Comparison of ENCODE assay signal across 14 cellular contexts in genomic region chr20:13799974-13800373, GRCh38. TPM values are rescaled to one million over a fixed set of nuclear protein-coding genes. Genes with fewer than 3 reads are reported as not detected.
A peak's percentile ranks its signal among the peaks of the same experiment; 100 is the strongest.
DNase-seq lines count a peak whose midpoint lies in the region; ATAC-seq and TF ChIP-seq lines count a peak whose summit lies in the region.
"Had no signal": no experiment of that assay in that cellular context is flagged by ENCODE, and none has a peak within 500 bp of the region (broad histone marks: within the 10 kb centered on the region; RNA-seq: fewer than 3 reads in every experiment).

No MANE protein-coding gene starts in this region.

- no peaks in the 10 kb centered on the region for H3K27me3 Mint-ChIP-seq in CD8-positive, alpha-beta T cell (ENCODE audit: low read depth)
- H3K27me3 Mint-ChIP-seq in T-helper 17 cell (no peaks in the 10 kb centered on the region), glutamatergic neuron (ENCODE audit: unreplicated experiment) (peaks cover 3% of the 10 kb centered on the region), progenitor cell of endocrine pancreas (no peaks in the 10 kb centered on the region)
- H3K27me3 Mint-ChIP-seq: activated naive CD8-positive, alpha-beta T cell treated with anti-CD3 and anti-CD28 coated beads, Interleukin-2, amount 10 ng/mL, durations not matched to agents 7 days and 5 days; activated T-cell treated with anti-CD3 and anti-CD28 coated beads, Interleukin-2, amount 50 U/mL, for 24 hours had no signal

- 82 to 86% methylated on average over 2 of the region's 2 CpGs for WGBS in esophagus squamous epithelium, 2 donors

- no peaks in the 10 kb centered on the region for H3K27me3 ChIP-seq in CD8-positive, alpha-beta T cell (ENCODE audit: insufficient read depth, low read length)
- H3K27me3 ChIP-seq in esophagus squamous epithelium, result no peaks in the 10 kb centered on the region
- H3K27me3 ChIP-seq: upper lobe of left lung had no signal

- peak overlapping the region; percentile 25 for H3K27ac Mint-ChIP-seq in CD8-positive, alpha-beta T cell
- H3K27ac Mint-ChIP-seq in T-helper 17 cell (peak overlapping the region; percentile 86), glutamatergic neuron (ENCODE audit: unreplicated experiment) (peak overlapping the region; percentile 9), progenitor cell of endocrine pancreas (peak overlapping the region; percentile 31)

- ATAC-seq in CD8-positive, alpha-beta T cell, result no peak
- ATAC-seq in T-helper 17 cell, result no peak
- ATAC-seq in GM21381 (IDR thresholded peaks at IDR 0.05; ENCODE audit: unreplicated experiment), result no peak
- ATAC-seq: stimulated activated naive CD8-positive, alpha-beta T cell treated with anti-CD3 and anti-CD28 coated beads, Interleukin-15, Interleukin-2, amounts not matched to agents 100 U/mL and 50 U/mL, for 24 hours had no signal

- CTCF ChIA-PET in CD8-positive, alpha-beta T cell (lab: Charles Lee), result no interaction called here

- H3K4me1 Mint-ChIP-seq in CD8-positive, alpha-beta T cell (ENCODE audit: low read depth), result peaks cover 9% of the 10 kb centered on the region
- peaks cover 10% of the 10 kb centered on the region for H3K4me1 Mint-ChIP-seq in T-helper 17 cell
- peaks cover 4% of the 10 kb centered on the region for H3K4me1 Mint-ChIP-seq in glutamatergic neuron (ENCODE audit: low read depth, unreplicated experiment)
- no peaks in the 10 kb centered on the region for H3K4me1 Mint-ChIP-seq in progenitor cell of endocrine pancreas (ENCODE audit: low read depth)

- DNase-seq in CD8-positive, alpha-beta T cell, result no peak
- no peak for DNase-seq in T-helper 17 cell
- DNase-seq in glutamatergic neuron, result no peak
- no peak for DNase-seq in progenitor cell of endocrine pancreas (ENCODE audit: low spot score, unreplicated experiment)
- no peak for DNase-seq in NCI-H748 (lab: John Stamatoyannopoulos, UW; ENCODE audit: unreplicated experiment)
- DNase-seq in esophagus squamous epithelium (lab: John Stamatoyannopoulos, UW), result no peak
- no peak for DNase-seq in activated gamma-delta T cell (lab: John Stamatoyannopoulos, UW)
- DNase-seq: activated CD4-positive, alpha-beta T cell treated with anti-CD3 and anti-CD28 coated beads, Interleukin-2, amount 50 U/mL, for 1 hour; activated naive CD8-positive, alpha-beta T cell treated with anti-CD3 and anti-CD28 coated beads, Interleukin-2, amount 10 ng/mL, durations not matched to agents 7 days and 5 days; activated T-cell treated with anti-CD3 and anti-CD28 coated beads, Interleukin-2, amount 50 U/mL, for 24 hours; NCI-H748 treated with DMSO at 0.1 percent for 48 hours; stimulated activated naive CD8-positive, alpha-beta T cell treated with anti-CD3 and anti-CD28 coated beads, Interleukin-15, Interleukin-2, amounts not matched to agents 100 U/mL and 50 U/mL, for 24 hours had no signal

- TF ChIP-seq CTCF in CD8-positive, alpha-beta T cell (IDR thresholded peaks at IDR 0.05), result no peak
- TF ChIP-seq CTCF in glutamatergic neuron (IDR thresholded peaks at IDR 0.05; ENCODE audit: partially characterized antibody, unreplicated experiment), result no peak
- no peak for TF ChIP-seq CTCF in progenitor cell of endocrine pancreas (IDR thresholded peaks at IDR 0.05; ENCODE audit: unreplicated experiment)
- TF ChIP-seq CTCF in esophagus squamous epithelium (IDR thresholded peaks at IDR 0.05), result no peak

- H3K9me3 Mint-ChIP-seq in CD8-positive, alpha-beta T cell, result no peaks in the 10 kb centered on the region
- no peaks in the 10 kb centered on the region for H3K9me3 Mint-ChIP-seq in glutamatergic neuron (ENCODE audit: unreplicated experiment)
- H3K9me3 Mint-ChIP-seq in progenitor cell of endocrine pancreas (ENCODE audit: low read depth), result no peaks in the 10 kb centered on the region
- H3K9me3 Mint-ChIP-seq: activated naive CD8-positive, alpha-beta T cell treated with anti-CD3 and anti-CD28 coated beads, Interleukin-2, amount 10 ng/mL, durations not matched to agents 7 days and 5 days; activated T-cell treated with anti-CD3 and anti-CD28 coated beads, Interleukin-2, amount 50 U/mL, for 24 hours had no signal

- intact Hi-C loops in CD8-positive, alpha-beta T cell (cut with DNase I, micrococcal nuclease), result no loop called here
- intact Hi-C loops in esophagus squamous epithelium (cut with DNase I), result no loop called here

- H3K36me3 ChIP-seq in CD8-positive, alpha-beta T cell (ENCODE audit: insufficient read depth, low read length), result peaks cover 14% of the 10 kb centered on the region
- peaks cover 3 to 89% (median 33%) of the 10 kb centered on the region in 3 donors for H3K36me3 ChIP-seq in esophagus squamous epithelium

- H3K36me3 Mint-ChIP-seq in CD8-positive, alpha-beta T cell, result peaks cover 80% of the 10 kb centered on the region
- peaks cover 10% of the 10 kb centered on the region for H3K36me3 Mint-ChIP-seq in T-helper 17 cell (ENCODE audit: low read depth)
- peaks cover 4% of the 10 kb centered on the region for H3K36me3 Mint-ChIP-seq in glutamatergic neuron (ENCODE audit: unreplicated experiment)
- H3K36me3 Mint-ChIP-seq in progenitor cell of endocrine pancreas (ENCODE audit: insufficient read depth), result peaks cover 29% of the 10 kb centered on the region

- TF ChIP-seq POLR2A in esophagus squamous epithelium (IDR thresholded peaks at IDR 0.05), result no peak

- no peak overlapping the region for H3K4me3 ChIP-seq in CD8-positive, alpha-beta T cell (ENCODE audit: low read depth, low read length)
- H3K4me3 ChIP-seq in esophagus squamous epithelium, result no peak overlapping the region
- H3K4me3 ChIP-seq: upper lobe of left lung had no signal

- POLR2A ChIA-PET in CD8-positive, alpha-beta T cell (lab: Charles Lee), result no interaction called here

- H3K27ac ChIP-seq in CD8-positive, alpha-beta T cell (ENCODE audit: low read depth, low read length), result no peak overlapping the region
- H3K27ac ChIP-seq in esophagus squamous epithelium, result peak overlapping the region in 2 of 4 donors; percentile 60 to 69
- H3K27ac ChIP-seq: upper lobe of left lung had no signal

- no peaks in the 10 kb centered on the region for H3K9me3 ChIP-seq in CD8-positive, alpha-beta T cell (ENCODE audit: low read length)
- no peaks in the 10 kb centered on the region for H3K9me3 ChIP-seq in T-helper 17 cell (ENCODE audit: control insufficient read depth, low read length, poor library complexity, severe bottlenecking)
- no peaks in the 10 kb centered on the region for H3K9me3 ChIP-seq in esophagus squamous epithelium
- H3K9me3 ChIP-seq: upper lobe of left lung had no signal

- no peak overlapping the region for H3K4me3 Mint-ChIP-seq in CD8-positive, alpha-beta T cell
- H3K4me3 Mint-ChIP-seq in T-helper 17 cell (no peak overlapping the region), glutamatergic neuron (ENCODE audit: unreplicated experiment) (peak overlapping the region; percentile 4), progenitor cell of endocrine pancreas (ENCODE audit: low read depth) (no peak overlapping the region)
- H3K4me3 Mint-ChIP-seq: activated naive CD8-positive, alpha-beta T cell treated with anti-CD3 and anti-CD28 coated beads, Interleukin-2, amount 10 ng/mL, durations not matched to agents 7 days and 5 days; activated T-cell treated with anti-CD3 and anti-CD28 coated beads, Interleukin-2, amount 50 U/mL, for 24 hours had no signal

- no peaks in the 10 kb centered on the region for H3K4me1 ChIP-seq in CD8-positive, alpha-beta T cell (ENCODE audit: insufficient read depth, low read length)
- peaks cover 3 to 29% (median 12%) of the 10 kb centered on the region in 3 donors for H3K4me1 ChIP-seq in esophagus squamous epithelium

RNA-seq across cellular contexts. Expression of gene NDUFAF5, which starts 15.1 kb away (rescaled TPM):
- total RNA-seq in CD8-positive, alpha-beta T cell, result 10 to 100 TPM; 78.6 to 92.1 TPM
- total RNA-seq in T-helper 17 cell (10 to 100 TPM; 30.9 to 55.4 TPM), glutamatergic neuron (ENCODE audit: unreplicated experiment) (51.2 TPM), progenitor cell of endocrine pancreas (39.2 and 41.5 TPM in 2 replicates), esophagus squamous epithelium (10 to 100 TPM in 2 of 4 donors, 1 to 10 TPM in 2; 6.6 to 14.5 (median 10.4) TPM)

RNA-seq across cellular contexts. Expression of gene ESF1, which starts 15.3 kb away (rescaled TPM):
- total RNA-seq in CD8-positive, alpha-beta T cell, result 1 to 10 TPM; 7.9 to 8.8 TPM
- total RNA-seq in T-helper 17 cell (1 to 10 TPM; 8.3 to 9.6 TPM), glutamatergic neuron (ENCODE audit: unreplicated experiment) (16.1 TPM), progenitor cell of endocrine pancreas (17.9 and 18.5 TPM in 2 replicates), esophagus squamous epithelium (10 to 100 TPM in 3 of 4 donors, 1 to 10 TPM in 1; 4.7 to 21.9 (median 11.2) TPM)

Comparison
In these comparisons a context has a peak if more than half of its experiments do, and no peak if none do; other contexts are left out.
1. H3K27ac Mint-ChIP-seq: peak in every context shown above with its lines; median percentile 86 in T-helper 17 cell; 31 in progenitor cell of endocrine pancreas; 25 in CD8-positive, alpha-beta T cell; 9 in glutamatergic neuron.